9 cellular contexts compared by ENCODE assay signal in genomic region chr4:159018062-159018629, GRCh38.
DNase-seq lines count a peak whose midpoint lies in the region; ATAC-seq, FAIRE-seq and TF ChIP-seq lines count a peak whose summit lies in the region.
"Had no signal": no experiment of that assay in that cellular context is flagged by ENCODE, and none has a peak within 500 bp of the region (broad histone marks: within the 10 kb centered on the region; RNA-seq: fewer than 3 reads in every experiment).

No MANE protein-coding gene starts in this region.

- TF ChIP-seq CTCF in GM13977 (IDR thresholded peaks at IDR 0.05; ENCODE audit: extremely low read depth, insufficient read depth, missing control alignments) (no peak), D721Med (IDR thresholded peaks at IDR 0.05; ENCODE audit: insufficient read depth, missing control alignments) (no peak), breast epithelium (IDR thresholded peaks at IDR 0.05) (no peak)

- H3K27me3 ChIP-seq in H7 (ENCODE audit: control insufficient read depth, insufficient read depth, low read length) = peaks cover 1% of the 10 kb centered on the region; the same call in 1 of the 2 replicates
- no peaks in the 10 kb centered on the region for H3K27me3 ChIP-seq in breast epithelium
- H3K27me3 ChIP-seq: colonic mucosa had no signal

- DNase-seq in GM13977 (ENCODE audit: low spot score) (peak; percentile 48), astrocyte of the hippocampus (ENCODE audit: low read depth, low spot score) (peak; percentile 6), NCI-H146 treated with DMSO at 0.1 percent for 48 hours (lab: John Stamatoyannopoulos, UW; ENCODE audit: unreplicated experiment) (no peak), D721Med (ENCODE audit: insufficient read length, low spot score) (no peak), H7 (no peak), breast epithelium (ENCODE audit: low spot score in 2 of 2) (no peak)
- DNase-seq: colonic mucosa had no signal

- no peak for FAIRE-seq in D721Med (lab: Jason Lieb, UNC)

- TF ChIP-seq POLR2A in breast epithelium (IDR thresholded peaks at IDR 0.05) = no peak

- H3K27ac ChIP-seq in breast epithelium = no peak overlapping the region
- H3K27ac ChIP-seq: colonic mucosa had no signal

- in situ Hi-C loops in GM13977 (cut with MboI; ENCODE audit: low pct_unique_long_range_greater_than_20kb, low sequenced_read_pairs, unreplicated experiment) = no loop called here

- no peaks in the 10 kb centered on the region for H3K9me3 ChIP-seq in breast epithelium
- H3K9me3 ChIP-seq: colonic mucosa had no signal

- ATAC-seq in GM21367 (IDR thresholded peaks at IDR 0.05; ENCODE audit: unreplicated experiment) = peak; percentile 92
- ATAC-seq in HG03135 (IDR thresholded peaks at IDR 0.05; ENCODE audit: unreplicated experiment) = peak; percentile 95

- no peaks in the 10 kb centered on the region for H3K4me1 ChIP-seq in breast epithelium
- H3K4me1 ChIP-seq: colonic mucosa had no signal

- H3K36me3 ChIP-seq in H7 (replicated peaks; ENCODE audit: control insufficient read depth, insufficient read depth, low read length) (no peaks in the 10 kb centered on the region), breast epithelium (no peaks in the 10 kb centered on the region)
- H3K36me3 ChIP-seq: colonic mucosa had no signal

- intact Hi-C loops in breast epithelium (cut with DNase I; ENCODE audit: low total_unique reads) = no loop called here

- H3K4me3 ChIP-seq in H7 (ENCODE audit: insufficient read depth, low read depth, low read length) (no peak overlapping the region), breast epithelium (no peak overlapping the region)
- H3K4me3 ChIP-seq: colonic mucosa had no signal

Comparison
In these comparisons a context has a peak if more than half of its experiments do, and no peak if none do; other contexts are left out.
1. DNase-seq: peak in GM13977 (single experiment) and astrocyte of the hippocampus (single experiment); none in NCI-H146 treated with DMSO at 0.1 percent for 48 hours (single experiment), D721Med (single experiment), H7 (single experiment) and breast epithelium (0 of 2).